ENCODE assay signal across 30 cellular contexts in genomic region chr1:88175120-88175630, GRCh38.
DNase-seq lines count a peak whose midpoint lies in the region; ATAC-seq and TF ChIP-seq lines count a peak whose summit lies in the region.
"Had no signal": no experiment of that assay in that cellular context is flagged by ENCODE, and none has a peak within 500 bp of the region (broad histone marks: within the 10 kb centered on the region; RNA-seq: fewer than 3 reads in every experiment).

No MANE protein-coding gene starts in this region.

- H3K4me3 ChIP-seq in GM23338, result no peak overlapping the region
- H3K4me3 ChIP-seq: cardiac muscle cell, esophagus muscularis mucosa, heart left ventricle, Peyer's patch, skin epidermis, stomach, tibial nerve had no signal

- no peaks in the 10 kb centered on the region for H3K9me2 ChIP-seq in GM23338 (ENCODE audit: insufficient read depth)

- H3K4me1 ChIP-seq in GM23338 (ENCODE audit: insufficient read depth), result peaks cover 6% of the 10 kb centered on the region; the same call in 1 of the 2 replicates
- H3K4me1 ChIP-seq: esophagus muscularis mucosa, foreskin keratinocyte, heart left ventricle, tibial nerve had no signal

- H3K27me3 Mint-ChIP-seq in GM23338 (ENCODE audit: insufficient read depth, low read depth, poor library complexity) (no peaks in the 10 kb centered on the region), progenitor cell of endocrine pancreas (no peaks in the 10 kb centered on the region), HFFc6 (ENCODE audit: insufficient read depth) (peaks cover 2% of the 10 kb centered on the region; the same call in 1 of the 2 replicates)

- H3K36me3 ChIP-seq in GM23338 (ENCODE audit: insufficient read depth), result no peaks in the 10 kb centered on the region
- H3K36me3 ChIP-seq: cardiac muscle cell, esophagus muscularis mucosa, heart left ventricle, Peyer's patch, stomach, tibial nerve had no signal

- H3K27ac Mint-ChIP-seq in GM23338 (no peak overlapping the region), progenitor cell of endocrine pancreas (peak overlapping the region; percentile 70), HFFc6 (no peak overlapping the region)
- H3K27ac Mint-ChIP-seq: activated CD4-positive, alpha-beta memory T cell treated with anti-CD3 and anti-CD28 coated beads for 36 hours; activated T-helper 17 cell treated with anti-CD3 and anti-CD28 coated beads, Interleukin-2, amount 50 U/mL, for 72 hours; endodermal cell; T-cell had no signal

- H3K4me3 Mint-ChIP-seq in GM23338 (no peak overlapping the region), progenitor cell of endocrine pancreas (ENCODE audit: low read depth) (no peak overlapping the region), HFFc6 (no peak overlapping the region)
- H3K4me3 Mint-ChIP-seq: activated CD4-positive, alpha-beta memory T cell treated with anti-CD3 and anti-CD28 coated beads for 36 hours; activated T-helper 17 cell treated with anti-CD3 and anti-CD28 coated beads, Interleukin-2, amount 50 U/mL, for 72 hours; endodermal cell; T-cell had no signal

- no peaks in the 10 kb centered on the region for H3K27me3 ChIP-seq in GM23338 (ENCODE audit: insufficient read depth)
- H3K27me3 ChIP-seq: cardiac muscle cell, esophagus muscularis mucosa, Peyer's patch, tibial nerve had no signal

- intact Hi-C loops in left colon (cut with DNase I, micrococcal nuclease), result no loop called here

- ATAC-seq in GM23338 (peak; percentile 30; the same call in 1 of the 3 replicates), left colon (peak; percentile 24), HG03039 (IDR thresholded peaks at IDR 0.05; ENCODE audit: unreplicated experiment) (no peak)
- ATAC-seq: activated T-helper 17 cell treated with anti-CD3 and anti-CD28 coated beads, Interleukin-2, amount 50 U/mL, for 72 hours; heart left ventricle; T-cell had no signal

- H3K36me3 Mint-ChIP-seq in GM23338 (ENCODE audit: low read depth) (no peaks in the 10 kb centered on the region), progenitor cell of endocrine pancreas (ENCODE audit: insufficient read depth) (no peaks in the 10 kb centered on the region), HFFc6 (ENCODE audit: low read depth) (no peaks in the 10 kb centered on the region)
- H3K36me3 Mint-ChIP-seq: activated CD4-positive, alpha-beta memory T cell treated with anti-CD3 and anti-CD28 coated beads for 36 hours; T-cell had no signal

- DNase-seq in GM23338 (ENCODE audit: low spot score) (peak; percentile 15), left colon (no peak), progenitor cell of endocrine pancreas (ENCODE audit: low spot score, unreplicated experiment) (no peak), NCI-H2171 treated with DMSO at 0.1 percent for 48 hours (lab: John Stamatoyannopoulos, UW) (no peak), NCI-H446 (lab: John Stamatoyannopoulos, UW) (no peak), HFFc6 (no peak)
- DNase-seq: activated CD4-positive, alpha-beta memory T cell treated with anti-CD3 and anti-CD28 coated beads for 36 hours; activated CD8-positive, alpha-beta memory T cell treated with anti-CD3 and anti-CD28 coated beads, Interleukin-2, amount 50 U/mL, for 4 hours; activated naive CD4-positive, alpha-beta T cell treated with anti-CD3 and anti-CD28 coated beads, Interleukin-2, amount 50 U/mL, for 16 hours; C1 segment of cervical spinal cord; endodermal cell; heart left ventricle; mesendoderm; NCI-H1048; NCI-H1694 treated with DMSO at 0.1 percent for 48 hours; NCI-H2171; NK-92 treated with Interleukin-12 subunit alpha and Interleukin-12 subunit beta, amount 100 ng/mL, for 24 hours; nucleus accumbens; SIG-M5; stomach; T-cell had no signal

- H3K4me2 ChIP-seq in GM23338, result no peak overlapping the region

- TF ChIP-seq CTCF in GM23338 (conservative IDR thresholded peaks at IDR 0.05; ENCODE audit: low read depth in 2 of 2), result 0 out of 4 replicates have a peak, but pooled peaks of 1 of the 2 experiments have one; percentile 8
- TF ChIP-seq CTCF in progenitor cell of endocrine pancreas (IDR thresholded peaks at IDR 0.05; ENCODE audit: unreplicated experiment), result no peak
- no peak for TF ChIP-seq CTCF in HFFc6 (IDR thresholded peaks at IDR 0.05)

- H3K9me3 Mint-ChIP-seq in GM23338 (no peaks in the 10 kb centered on the region), progenitor cell of endocrine pancreas (ENCODE audit: low read depth) (no peaks in the 10 kb centered on the region), HFFc6 (no peaks in the 10 kb centered on the region)
- H3K9me3 Mint-ChIP-seq: activated CD4-positive, alpha-beta memory T cell treated with anti-CD3 and anti-CD28 coated beads for 36 hours; activated T-helper 17 cell treated with anti-CD3 and anti-CD28 coated beads, Interleukin-2, amount 50 U/mL, for 72 hours; endodermal cell; T-cell had no signal

- H3K79me2 ChIP-seq in GM23338 (replicated peaks; ENCODE audit: insufficient read depth), result no peaks in the 10 kb centered on the region

- H3K27ac ChIP-seq in GM23338 (ENCODE audit: low read depth) (no peak overlapping the region), angular gyrus (ENCODE audit: low read depth, low read length) (peak overlapping the region; percentile 5)
- H3K27ac ChIP-seq: cardiac muscle cell, esophagus muscularis mucosa, foreskin keratinocyte, heart left ventricle, skin epidermis, stomach, tibial nerve had no signal

- no peaks in the 10 kb centered on the region for H3F3A ChIP-seq in GM23338 (replicated peaks; ENCODE audit: low read depth)

- H2AFZ ChIP-seq in GM23338, result 0 out of 2 replicates have a peak overlapping the region, but pooled peaks have one; percentile 34

- peaks cover 6% of the 10 kb centered on the region; the same call in 2 of the 3 replicates for H3K4me1 Mint-ChIP-seq in GM23338
- peaks cover 30% of the 10 kb centered on the region for H3K4me1 Mint-ChIP-seq in progenitor cell of endocrine pancreas (ENCODE audit: low read depth)
- H3K4me1 Mint-ChIP-seq in HFFc6 (ENCODE audit: low read depth), result no peaks in the 10 kb centered on the region; the same call in 1 of the 2 replicates
- H3K4me1 Mint-ChIP-seq: activated T-helper 17 cell treated with anti-CD3 and anti-CD28 coated beads, Interleukin-2, amount 50 U/mL, for 72 hours; T-cell had no signal

- H4K20me1 ChIP-seq in GM23338 (replicated peaks; ENCODE audit: insufficient read depth), result no peaks in the 10 kb centered on the region

TF ChIP-seq in GM23338, 12 proteins besides CTCF, POLR2A, EP300 and RAD21:
- no peak for TF ChIP-seq ZNF114 (CRISPR knock-in tag; IDR thresholded peaks at IDR 0.05)
- TF ChIP-seq ZNF462 (CRISPR knock-in tag; IDR thresholded peaks at IDR 0.05), result no peak
